In genomic region chr17:48491527-48492273, GRCh38 we compare ENCODE assay signal across 12 cellular contexts. TPM values are rescaled to one million over a fixed set of nuclear protein-coding genes. Genes with fewer than 3 reads are reported as not detected.
DNase-seq lines count a peak whose midpoint lies in the region; ATAC-seq and TF ChIP-seq lines count a peak whose summit lies in the region.
"Had no signal": no experiment of that assay in that cellular context is flagged by ENCODE, and none has a peak within 500 bp of the region (broad histone marks: within the 10 kb centered on the region; RNA-seq: fewer than 3 reads in every experiment).

No MANE protein-coding gene starts in this region.

- H3K27ac ChIP-seq in CD4-positive, alpha-beta memory T cell (ENCODE audit: low read depth, low read length) = no peak overlapping the region
- H3K27ac ChIP-seq in GM23248 (no peak overlapping the region), OCI-LY7 (ENCODE audit: low read depth, low read length, poor library complexity, severe bottlenecking) (no peak overlapping the region)
- H3K27ac ChIP-seq: C4-2B had no signal

- in situ Hi-C loops in GM23248 (cut with MboI) = no loop called here

- H3K27me3 Mint-ChIP-seq in CD4-positive, alpha-beta memory T cell = peaks cover 1 to 6% of the 10 kb centered on the region in 2 donors
- H3K27me3 Mint-ChIP-seq in activated CD4-positive, alpha-beta memory T cell treated with anti-CD3 and anti-CD28 coated beads, Interleukin-2, amount 10 ng/mL, durations not matched to agents 7 days and 5 days = peaks cover 12% of the 10 kb centered on the region
- no peaks in the 10 kb centered on the region for H3K27me3 Mint-ChIP-seq in mesothelial cell of epicardium (ENCODE audit: low read depth)

- CTCF ChIA-PET in CD4-positive, alpha-beta memory T cell (lab: Charles Lee; ENCODE audit: partially characterized antibody) = interaction anchor here (0.7 to 3.4 kb wide), 19 partner anchors 9 to 235 kb away, joined by 3 to 46 read pairs (median 6); partner anchors contain the start of genes HOXB3 and HOXB5
- CTCF ChIA-PET in activated CD4-positive, alpha-beta memory T cell treated with anti-CD3 and anti-CD28 coated beads, Interleukin-2, amount 10 ng/mL, durations not matched to agents 7 days and 5 days (lab: Charles Lee) = interaction anchor here (0.8 to 3.1 kb wide), 30 partner anchors 8 to 158 kb away, joined by 3 to 31 read pairs (median 4); partner anchors contain the start of gene HOXB5
- CTCF ChIA-PET in OCI-LY7 (lab: Charles Lee; ENCODE audit: unreplicated experiment) = no interaction called here

- no peak for ATAC-seq in GM18517 (IDR thresholded peaks at IDR 0.05; ENCODE audit: unreplicated experiment)

- peaks cover 22% of the 10 kb centered on the region for H3K4me1 ChIP-seq in CD4-positive, alpha-beta memory T cell (ENCODE audit: insufficient read depth, low read length)
- H3K4me1 ChIP-seq in GM23248 (ENCODE audit: insufficient read depth) (peaks cover 15% of the 10 kb centered on the region), OCI-LY7 (ENCODE audit: insufficient read depth, low read length, poor library complexity, severe bottlenecking) (peaks cover 13% of the 10 kb centered on the region)

- POLR2A ChIA-PET in CD4-positive, alpha-beta memory T cell (lab: Charles Lee; ENCODE audit: partially characterized antibody) = interaction anchor here (1.0 to 2.1 kb wide), 5 partner anchors 50 to 91 kb away, joined by 3 to 11 read pairs (median 5); no protein-coding TSS in a partner anchor
- POLR2A ChIA-PET in activated CD4-positive, alpha-beta memory T cell treated with anti-CD3 and anti-CD28 coated beads, Interleukin-2, amount 10 ng/mL, durations not matched to agents 7 days and 5 days (lab: Charles Lee) = interaction anchor here (1.0 to 2.5 kb wide), 14 partner anchors 9 to 102 kb away, joined by 3 to 10 read pairs (median 4); partner anchors contain the start of genes HOXB2 and HOXB5
- POLR2A ChIA-PET in OCI-LY7 (lab: Charles Lee) = no interaction called here

- peaks cover 6 to 21% (median 14%) of the 10 kb centered on the region in 4 donors for H3K4me1 Mint-ChIP-seq in CD4-positive, alpha-beta memory T cell
- peaks cover 46% of the 10 kb centered on the region for H3K4me1 Mint-ChIP-seq in activated CD4-positive, alpha-beta memory T cell treated with anti-CD3 and anti-CD28 coated beads, Interleukin-2, amount 10 ng/mL, durations not matched to agents 7 days and 5 days
- peaks cover 65% of the 10 kb centered on the region for H3K4me1 Mint-ChIP-seq in mesothelial cell of epicardium

- H3F3A ChIP-seq in GM23248 (ENCODE audit: insufficient read depth) = peaks cover 18% of the 10 kb centered on the region

- no peaks in the 10 kb centered on the region for H3K9me3 Mint-ChIP-seq in CD4-positive, alpha-beta memory T cell
- no peaks in the 10 kb centered on the region for H3K9me3 Mint-ChIP-seq in activated CD4-positive, alpha-beta memory T cell treated with anti-CD3 and anti-CD28 coated beads, Interleukin-2, amount 10 ng/mL, durations not matched to agents 7 days and 5 days
- no peaks in the 10 kb centered on the region for H3K9me3 Mint-ChIP-seq in mesothelial cell of epicardium

- no peak overlapping the region for H3K9ac ChIP-seq in GM23248

- peak overlapping the region in 1 of 7 donors; percentile 52 for H3K27ac Mint-ChIP-seq in CD4-positive, alpha-beta memory T cell
- H3K27ac Mint-ChIP-seq in activated CD4-positive, alpha-beta memory T cell treated with anti-CD3 and anti-CD28 coated beads, Interleukin-2, amount 10 ng/mL, durations not matched to agents 7 days and 5 days = peak overlapping the region; percentile 45
- H3K27ac Mint-ChIP-seq in mesothelial cell of epicardium = peak overlapping the region; percentile 56

- H3K27me3 ChIP-seq in CD4-positive, alpha-beta memory T cell (ENCODE audit: insufficient read depth, low read length) = no peaks in the 10 kb centered on the region
- H3K27me3 ChIP-seq in GM23248 (replicated peaks; ENCODE audit: insufficient read depth) = no peaks in the 10 kb centered on the region

- no peak overlapping the region for H2AFZ ChIP-seq in GM23248
- H2AFZ ChIP-seq in OCI-LY7 (ENCODE audit: low read length) = no peak overlapping the region

- H3K9me2 ChIP-seq in GM23248 (ENCODE audit: insufficient read depth) (no peaks in the 10 kb centered on the region), OCI-LY7 (ENCODE audit: insufficient read depth, low read length) (no peaks in the 10 kb centered on the region)

- TF ChIP-seq CTCF in mesothelial cell of epicardium (IDR thresholded peaks at IDR 0.05; ENCODE audit: unreplicated experiment) (no peak), OCI-LY7 (conservative IDR thresholded peaks at IDR 0.05; ENCODE audit: low read length) (no peak)

- no TSS peak for BruUV-seq in OCI-LY7 (replicated peaks; lab: Mats Ljungman, UMichigan)

- DNase-seq in CD4-positive, alpha-beta memory T cell = no peak
- peak; percentile 7 for DNase-seq in GM23248
- DNase-seq in activated CD4-positive, alpha-beta memory T cell treated with anti-CD3 and anti-CD28 coated beads, Interleukin-2, amount 10 ng/mL, durations not matched to agents 7 days and 5 days = no peak
- DNase-seq in mesothelial cell of epicardium (ENCODE audit: low spot score in 2 of 2, unreplicated experiment in 2 of 2) = no peak
- no peak for DNase-seq in cerebellar cortex (ENCODE audit: low spot score)
- DNase-seq in stimulated activated CD8-positive, alpha-beta memory T cell treated with anti-CD3 and anti-CD28 coated beads, Interleukin-4, amount 100 ng/mL, for 48 hours = no peak
- no peak for DNase-seq in OCI-LY7 (ENCODE audit: low spot score)
- DNase-seq: foreskin melanocyte, NCI-H1694 had no signal

- no peak overlapping the region for H3K4me3 ChIP-seq in CD4-positive, alpha-beta memory T cell (ENCODE audit: low read length in 2 of 2)
- no peak overlapping the region for H3K4me3 ChIP-seq in GM23248
- no peak overlapping the region for H3K4me3 ChIP-seq in OCI-LY7 (ENCODE audit: low read depth, low read length, poor library complexity, severe bottlenecking)

- H3K36me3 ChIP-seq in CD4-positive, alpha-beta memory T cell (ENCODE audit: insufficient read depth, low read length) = no peaks in the 10 kb centered on the region
- H3K36me3 ChIP-seq in GM23248 (ENCODE audit: low read depth) = no peaks in the 10 kb centered on the region
- H3K36me3 ChIP-seq in OCI-LY7 (ENCODE audit: insufficient read depth, low read length) = no peaks in the 10 kb centered on the region

- peak overlapping the region; percentile 35 to 69 (median 58) for H3K4me3 Mint-ChIP-seq in CD4-positive, alpha-beta memory T cell
- H3K4me3 Mint-ChIP-seq in activated CD4-positive, alpha-beta memory T cell treated with anti-CD3 and anti-CD28 coated beads, Interleukin-2, amount 10 ng/mL, durations not matched to agents 7 days and 5 days = peak overlapping the region; percentile 60
- H3K4me3 Mint-ChIP-seq in mesothelial cell of epicardium = no peak overlapping the region

- no peaks in the 10 kb centered on the region for H3K36me3 Mint-ChIP-seq in CD4-positive, alpha-beta memory T cell
- no peaks in the 10 kb centered on the region for H3K36me3 Mint-ChIP-seq in activated CD4-positive, alpha-beta memory T cell treated with anti-CD3 and anti-CD28 coated beads, Interleukin-2, amount 10 ng/mL, durations not matched to agents 7 days and 5 days (ENCODE audit: low read depth)
- H3K36me3 Mint-ChIP-seq in mesothelial cell of epicardium = no peaks in the 10 kb centered on the region

- H3K4me2 ChIP-seq in GM23248 (ENCODE audit: unreplicated experiment) (no peak overlapping the region), OCI-LY7 (ENCODE audit: low read length) (no peak overlapping the region)

- intact Hi-C loops in CD4-positive, alpha-beta memory T cell (cut with micrococcal nuclease) = loop anchor here (1.0 to 5.0 kb wide), 2 partner anchors 51 to 103 kb away; no protein-coding TSS in a partner anchor
- intact Hi-C loops in OCI-LY7 (cut with micrococcal nuclease; ENCODE audit: unreplicated experiment) = no loop called here

- WGBS in GM23248 (ENCODE audit: low coverage in 1 of 2, low lambda C conversion rate in 2 of 2, missing lambda C conversion rate in 2 of 2), 2 experiments = 97 to 99% methylated on average over 3 of the region's 3 CpGs

- H3K79me2 ChIP-seq in GM23248 (ENCODE audit: insufficient read depth) (no peaks in the 10 kb centered on the region), OCI-LY7 (ENCODE audit: insufficient read depth, low read depth, low read length) (no peaks in the 10 kb centered on the region)

- H4K20me1 ChIP-seq in GM23248 (ENCODE audit: insufficient read depth) (no peaks in the 10 kb centered on the region), OCI-LY7 (ENCODE audit: insufficient read depth, low read length) (no peaks in the 10 kb centered on the region)

- H3K9me3 ChIP-seq in CD4-positive, alpha-beta memory T cell (ENCODE audit: control insufficient read depth in 1 of 2, low read length in 2 of 2) = no peaks in the 10 kb centered on the region
- H3K9me3 ChIP-seq in GM23248 (ENCODE audit: low read depth) (no peaks in the 10 kb centered on the region), OCI-LY7 (ENCODE audit: low read length) (no peaks in the 10 kb centered on the region)

RNA-seq across cellular contexts. Expression of gene HOXB1, which starts 39.1 kb away (rescaled TPM):
- not detected for total RNA-seq in CD4-positive, alpha-beta memory T cell
- polyA plus RNA-seq in CD4-positive, alpha-beta memory T cell = not detected
- total RNA-seq in GM23248 (2014; rRNA removed; shearing (Covaris generic)) = not detected in 2 replicates
- polyA plus RNA-seq in GM23248 (2016; fragmentation: Nextera tagmentation; extraction: Ambion mirVana) = not detected in 2 replicates
- total RNA-seq in activated CD4-positive, alpha-beta memory T cell treated with anti-CD3 and anti-CD28 coated beads, Interleukin-2, amount 10 ng/mL, durations not matched to agents 7 days and 5 days = not detected
- 0.24 to 0.43 TPM (median 0.25 TPM) in 3 replicates for total RNA-seq in mesothelial cell of epicardium
- total RNA-seq in OCI-LY7 (2014; rRNA removed; shearing (Covaris generic)) = not detected in 2 replicates
- not detected in 2 replicates for total RNA-seq in OCI-LY7 (2022)
- total RNA-seq: right cardiac atrium had no signal
- polyA plus RNA-seq: right cardiac atrium had no signal

RNA-seq across cellular contexts. Expression of gene HOXB2, which starts 53.2 kb away (rescaled TPM):
- 10 to 100 TPM; 34.4 to 39.2 TPM for total RNA-seq in CD4-positive, alpha-beta memory T cell
- 10 to 100 TPM; 12.7 to 36.5 TPM for polyA plus RNA-seq in CD4-positive, alpha-beta memory T cell
- total RNA-seq in GM23248 (2014; rRNA removed; shearing (Covaris generic)) = 9.6 and 12.1 TPM in 2 replicates
- 25.3 and 27.4 TPM in 2 replicates for polyA plus RNA-seq in GM23248 (2016; fragmentation: Nextera tagmentation; extraction: Ambion mirVana)
- 10 to 100 TPM; 20.3 to 20.9 TPM for total RNA-seq in activated CD4-positive, alpha-beta memory T cell treated with anti-CD3 and anti-CD28 coated beads, Interleukin-2, amount 10 ng/mL, durations not matched to agents 7 days and 5 days
- total RNA-seq in mesothelial cell of epicardium (46.6 to 47.2 TPM (median 46.7 TPM) in 3 replicates), OCI-LY7 (2022) (not detected in 2 replicates)
- total RNA-seq in OCI-LY7 (2014; rRNA removed; shearing (Covaris generic)) = not detected in 2 replicates

Comparison
In these comparisons a context has a peak if more than half of its experiments do, and no peak if none do; other contexts are left out.
1. RNA of gene HOXB2, which starts 53.2 kb away (total RNA-seq): 46.6 to 47.2 TPM in mesothelial cell of epicardium, 34.4 to 39.2 TPM in CD4-positive, alpha-beta memory T cell, 20.3 to 20.9 TPM in activated CD4-positive, alpha-beta memory T cell treated with anti-CD3 and anti-CD28 coated beads, Interleukin-2, amount 10 ng/mL, durations not matched to agents 7 days and 5 days and 9.6 to 12.1 TPM in GM23248; not detected in OCI-LY7; every median in the first group is over 10 times any median in the second.